Comparison of ENCODE assay signal across 16 cellular contexts in genomic region chr15:94079968-94080367, GRCh38.
"Had no signal": no experiment of that assay in that cellular context is flagged by ENCODE, and none has a peak within 500 bp of the region (broad histone marks: within the 10 kb centered on the region; RNA-seq: fewer than 3 reads in every experiment).

No MANE protein-coding gene starts in this region.

- H3K4me3 ChIP-seq: lung, psoas muscle, right lobe of liver, upper lobe of left lung had no signal

- H3K9me3 ChIP-seq: neutrophil, psoas muscle, right lobe of liver, upper lobe of left lung had no signal

- H3K36me3 ChIP-seq: neutrophil, right lobe of liver, upper lobe of left lung had no signal

- H3K27me3 ChIP-seq: neutrophil, right lobe of liver, upper lobe of left lung had no signal

- H3K27ac ChIP-seq: neutrophil, psoas muscle, right lobe of liver, upper lobe of left lung had no signal

- H3K4me1 ChIP-seq: psoas muscle, right lobe of liver, upper lobe of left lung had no signal

- DNase-seq: activated B cell treated with CpG ODN at 0.5 μM for 24 hours; activated CD4-positive, alpha-beta T cell treated with anti-CD3 and anti-CD28 coated beads, Interleukin-2, amount 10 ng/mL, durations not matched to agents 7 days and 5 days; activated CD8-positive, alpha-beta memory T cell treated with anti-CD3 and anti-CD28 coated beads for 24 hours; activated naive CD4-positive, alpha-beta T cell treated with anti-CD3 and anti-CD28 coated beads for 36 hours; cortex of kidney; effector CD8-positive, alpha-beta T cell; head of caudate nucleus; naive thymus-derived CD8-positive, alpha-beta T cell; right lobe of liver; stimulated activated CD4-positive, alpha-beta T cell treated with anti-CD3 and anti-CD28 coated beads, Interleukin-12 subunit alpha, Interleukin-12 subunit beta, amount 100 ng/mL, for 4 hours; stimulated activated naive CD4-positive, alpha-beta T cell; T-helper 17 cell; upper lobe of left lung had no signal

- ATAC-seq: naive thymus-derived CD8-positive, alpha-beta T cell; right lobe of liver; T-helper 17 cell had no signal
